8 cellular contexts compared by ENCODE assay signal in genomic region chr3:142022381-142022780, GRCh38.
DNase-seq lines count a peak whose midpoint lies in the region; ATAC-seq and TF ChIP-seq lines count a peak whose summit lies in the region.

No MANE protein-coding gene starts in this region.

- intact Hi-C loops in PC-9 (cut with micrococcal nuclease; ENCODE audit: unreplicated experiment), result no loop called here

- H3K27ac ChIP-seq in iPS-20b (ENCODE audit: low read length) (peak overlapping the region; percentile 47), PC-9 (no peak overlapping the region)

- no peak overlapping the region for H3K9ac ChIP-seq in iPS-20b (ENCODE audit: low read depth, low read length)

- CTCF ChIA-PET in PC-9 (lab: Charles Lee), result no interaction called here

- no peaks in the 10 kb centered on the region for H3K9me2 ChIP-seq in PC-9 (ENCODE audit: insufficient read depth)

- peak; percentile 59 for DNase-seq in AG10803 (ENCODE audit: low read depth)
- peak; percentile 76 for DNase-seq in NCI-H446 treated with DMSO at 0.1 percent for 48 hours (lab: John Stamatoyannopoulos, UW)
- no peak for DNase-seq in PC-9
- DNase-seq in NCI-H1105 treated with DMSO at 0.1 percent for 48 hours (lab: John Stamatoyannopoulos, UW), result no peak

- no peaks in the 10 kb centered on the region for H3K27me3 ChIP-seq in iPS-20b (ENCODE audit: insufficient read depth, low read length)
- H3K27me3 ChIP-seq in PC-9 (ENCODE audit: insufficient read depth, low read depth), result no peaks in the 10 kb centered on the region

- no TSS peak for BruUV-seq in PC-9 (replicated peaks; lab: Mats Ljungman, UMichigan)

- H3K9me3 ChIP-seq in iPS-20b (ENCODE audit: insufficient read depth, low read depth, low read length) (no peaks in the 10 kb centered on the region), PC-9 (ENCODE audit: insufficient read depth, low read depth) (no peaks in the 10 kb centered on the region)

- POLR2A ChIA-PET in PC-9 (lab: Charles Lee; ENCODE audit: unreplicated experiment), result no interaction called here

- peaks cover 8% of the 10 kb centered on the region; the same call in 1 of the 2 replicates for H3K4me1 ChIP-seq in iPS-20b (ENCODE audit: insufficient read depth, low read length)
- H3K4me1 ChIP-seq in PC-9 (replicated peaks; ENCODE audit: insufficient read depth), result no peaks in the 10 kb centered on the region

- TF ChIP-seq CTCF in AG10803 (conservative IDR thresholded peaks at IDR 0.05; ENCODE audit: low read length) (peak; percentile 35), PC-9 (conservative IDR thresholded peaks at IDR 0.05) (no peak)

- no peaks in the 10 kb centered on the region for H4K20me1 ChIP-seq in PC-9 (ENCODE audit: insufficient read depth)

- H2AFZ ChIP-seq in PC-9, result no peak overlapping the region

- no peaks in the 10 kb centered on the region for H3K79me2 ChIP-seq in PC-9 (ENCODE audit: low read depth)

- ATAC-seq in GM18508 (IDR thresholded peaks at IDR 0.05; ENCODE audit: insufficient read depth, unreplicated experiment) (peak; percentile 55), HG02938 (IDR thresholded peaks at IDR 0.05; ENCODE audit: unreplicated experiment) (peak; percentile 76), GM19452 (IDR thresholded peaks at IDR 0.05; ENCODE audit: unreplicated experiment) (no peak)

- peaks cover 5% of the 10 kb centered on the region; the same call in 1 of the 2 replicates for H3F3A ChIP-seq in PC-9 (ENCODE audit: insufficient read depth, low read depth)

- H3K4me2 ChIP-seq in PC-9, result no peak overlapping the region

- H3K36me3 ChIP-seq in iPS-20b (ENCODE audit: insufficient read depth, low read depth, low read length) (peaks cover 26% of the 10 kb centered on the region; the same call in 1 of the 2 replicates), PC-9 (ENCODE audit: low read depth) (no peaks in the 10 kb centered on the region)

- H3K4me3 ChIP-seq in AG10803 (ENCODE audit: low read length) (no peak overlapping the region), iPS-20b (ENCODE audit: low read length) (no peak overlapping the region), PC-9 (no peak overlapping the region)

Comparison
In these comparisons a context has a peak if more than half of its experiments do, and no peak if none do; other contexts are left out.
1. DNase-seq: peak in AG10803 (single experiment) and NCI-H446 treated with DMSO at 0.1 percent for 48 hours (single experiment); none in PC-9 (0 of 2) and NCI-H1105 treated with DMSO at 0.1 percent for 48 hours (single experiment).